ENCODE assay signal across 1 cellular context in genomic region chr6:33613146-33613793, GRCh38.
TF ChIP-seq lines count a peak whose summit lies in the region.

No MANE protein-coding gene starts in this region.

TF ChIP-seq in HepG2, 621 proteins besides CTCF, POLR2A, EP300 and RAD21 (continued from another document and continues in another):
- TF ChIP-seq HDAC2 (CRISPR knock-in tag; IDR thresholded peaks at IDR 0.05), result peak; percentile 51; the same call in 1 of the 2 replicates
- TF ChIP-seq SALL1 (CRISPR knock-in tag; IDR thresholded peaks at IDR 0.05), result peak; percentile 86
- TF ChIP-seq ZFP41 (CRISPR knock-in tag; IDR thresholded peaks at IDR 0.05; ENCODE audit: borderline replicate concordance), result no peak
- peak; percentile 39; the same call in 1 of the 2 replicates for TF ChIP-seq ZFP1 (CRISPR knock-in tag; IDR thresholded peaks at IDR 0.05)
- TF ChIP-seq ZNF607 (CRISPR knock-in tag; IDR thresholded peaks at IDR 0.05; ENCODE audit: borderline replicate concordance), result no peak
- peak; percentile 53; the same call in 1 of the 2 replicates for TF ChIP-seq PPARG (CRISPR knock-in tag; conservative IDR thresholded peaks at IDR 0.05)
- peak; percentile 77 for TF ChIP-seq MLX (CRISPR knock-in tag; IDR thresholded peaks at IDR 0.05)
- TF ChIP-seq ZNF839 (CRISPR knock-in tag; IDR thresholded peaks at IDR 0.05; ENCODE audit: borderline replicate concordance), result no peak
- peak; percentile 43; the same call in 1 of the 2 replicates for TF ChIP-seq TSC22D2 (CRISPR knock-in tag; IDR thresholded peaks at IDR 0.05; ENCODE audit: borderline replicate concordance)
- peak; percentile 89 for TF ChIP-seq NR2F2 (IDR thresholded peaks at IDR 0.05; ENCODE audit: borderline replicate concordance, low read depth)
- peak; percentile 87 for TF ChIP-seq ZNF646 (CRISPR knock-in tag; IDR thresholded peaks at IDR 0.05)
- TF ChIP-seq SNAPC2 (CRISPR knock-in tag; IDR thresholded peaks at IDR 0.05), result no peak
- TF ChIP-seq IRF9 (CRISPR knock-in tag; IDR thresholded peaks at IDR 0.05; ENCODE audit: borderline replicate concordance), result 0 out of 2 replicates have a peak, but pooled peaks have one; percentile 69
- TF ChIP-seq CBX5 (CRISPR knock-in tag; IDR thresholded peaks at IDR 0.05; ENCODE audit: borderline replicate concordance), result peak; percentile 63; the same call in 1 of the 2 replicates
- no peak for TF ChIP-seq ZMAT5 (CRISPR knock-in tag; IDR thresholded peaks at IDR 0.05; ENCODE audit: borderline replicate concordance, low read depth)
- TF ChIP-seq ATF2 (CRISPR knock-in tag; IDR thresholded peaks at IDR 0.05), result 0 out of 2 replicates have a peak, but pooled peaks have one; percentile 14
- TF ChIP-seq ZNF878 (CRISPR knock-in tag; IDR thresholded peaks at IDR 0.05), result peak; percentile 43; the same call in 1 of the 2 replicates
- TF ChIP-seq SRSF4 (IDR thresholded peaks at IDR 0.05; ENCODE audit: low read depth, low read length, poor library complexity, severe bottlenecking), result no peak
- peak; percentile 80; the same call in 1 of the 2 replicates for TF ChIP-seq SALL2 (CRISPR knock-in tag; IDR thresholded peaks at IDR 0.05)
- TF ChIP-seq ZFAT (CRISPR knock-in tag; conservative IDR thresholded peaks at IDR 0.05), result no peak
- no peak for TF ChIP-seq KDM1A (CRISPR knock-in tag; IDR thresholded peaks at IDR 0.05)
- peak; percentile 55; the same call in 1 of the 2 replicates for TF ChIP-seq ZFP90 (CRISPR knock-in tag; IDR thresholded peaks at IDR 0.05; ENCODE audit: borderline replicate concordance)
- peak; percentile 96 for TF ChIP-seq MNT (IDR thresholded peaks at IDR 0.05)
- TF ChIP-seq GATA4 (IDR thresholded peaks at IDR 0.05; ENCODE audit: borderline replicate concordance, low read depth), result no peak
- peak; percentile 51 for TF ChIP-seq XRCC5 (optimal IDR thresholded peaks at IDR 0.05; ENCODE audit: low read length)
- TF ChIP-seq MYPOP (CRISPR knock-in tag; IDR thresholded peaks at IDR 0.05), result peak; percentile 78
- 0 out of 2 replicates have a peak, but pooled peaks have one; percentile 25 for TF ChIP-seq ZSCAN22 (CRISPR knock-in tag; IDR thresholded peaks at IDR 0.05)
- TF ChIP-seq IKZF5 (CRISPR knock-in tag; IDR thresholded peaks at IDR 0.05), result peak; percentile 21; the same call in 1 of the 2 replicates
- peak; percentile 63; the same call in 1 of the 2 replicates for TF ChIP-seq ZNF761 (CRISPR knock-in tag; conservative IDR thresholded peaks at IDR 0.05)
- TF ChIP-seq HNF4A (CRISPR knock-in tag; IDR thresholded peaks at IDR 0.05), result peak; percentile 88
- peak; percentile 73; the same call in 1 of the 2 replicates for TF ChIP-seq JUN (CRISPR knock-in tag; IDR thresholded peaks at IDR 0.05)
- no peak for TF ChIP-seq JUNB (CRISPR knock-in tag; IDR thresholded peaks at IDR 0.05; ENCODE audit: borderline replicate concordance)
- no peak for TF ChIP-seq ELF1 (CRISPR knock-in tag; IDR thresholded peaks at IDR 0.05)
- TF ChIP-seq RFX1 (IDR thresholded peaks at IDR 0.05), result no peak
- TF ChIP-seq PITX1 (CRISPR knock-in tag; IDR thresholded peaks at IDR 0.05), result peak; percentile 54; the same call in 1 of the 2 replicates
- TF ChIP-seq GABPA (IDR thresholded peaks at IDR 0.05; ENCODE audit: low read depth, low read length), result no peak
- no peak for TF ChIP-seq GABPA (CRISPR knock-in tag; IDR thresholded peaks at IDR 0.05; ENCODE audit: low read depth)
- TF ChIP-seq MTA1 (CRISPR knock-in tag; IDR thresholded peaks at IDR 0.05; ENCODE audit: borderline replicate concordance), result peak; percentile 81; the same call in 1 of the 2 replicates
- TF ChIP-seq IRF2 (CRISPR knock-in tag; IDR thresholded peaks at IDR 0.05), result peak; percentile 47; the same call in 1 of the 2 replicates
- TF ChIP-seq HMGXB4 (CRISPR knock-in tag; IDR thresholded peaks at IDR 0.05; ENCODE audit: borderline replicate concordance in 1 of 2, low read depth in 1 of 2), result peak in 1 of 2 experiments; percentile 27; a peak in 2 of 4 replicates
- TF ChIP-seq KLF16 (CRISPR knock-in tag; IDR thresholded peaks at IDR 0.05), result peak in 1 of 2 experiments; percentile 47; a peak in 1 of 4 replicates
- TF ChIP-seq ZMAT3 (CRISPR knock-in tag; conservative IDR thresholded peaks at IDR 0.05), result 0 out of 2 replicates have a peak, but pooled peaks have one; percentile 59
- TF ChIP-seq ISX (CRISPR knock-in tag; conservative IDR thresholded peaks at IDR 0.05), result no peak
- TF ChIP-seq HNF4G (IDR thresholded peaks at IDR 0.05; ENCODE audit: borderline replicate concordance, low read depth, low read length), result peak; percentile 65
- no peak for TF ChIP-seq HNF4G (CRISPR knock-in tag; IDR thresholded peaks at IDR 0.05; ENCODE audit: borderline replicate concordance, low read depth)
- TF ChIP-seq SOX6 (IDR thresholded peaks at IDR 0.05), result no peak
- TF ChIP-seq SOX6 (CRISPR knock-in tag; IDR thresholded peaks at IDR 0.05), result peak; percentile 78
